In genomic region chr11:1087961-1088926, GRCh38 we compare ENCODE assay signal across 1 cellular context.
TF ChIP-seq lines count a peak whose summit lies in the region.

No MANE protein-coding gene starts in this region.

TF ChIP-seq in HCT116, 20 proteins besides CTCF, POLR2A, EP300 and RAD21 (continued from another document):
- TF ChIP-seq YY1 (IDR thresholded peaks at IDR 0.05; ENCODE audit: extremely low read depth, insufficient replicate concordance, low read depth, low read length): no peak
- no peak for TF ChIP-seq JUND (IDR thresholded peaks at IDR 0.05)
- TF ChIP-seq ELF1 (IDR thresholded peaks at IDR 0.05; ENCODE audit: borderline replicate concordance, low read depth): no peak
- TF ChIP-seq FOSL1 (IDR thresholded peaks at IDR 0.05; ENCODE audit: low read depth): no peak
- TF ChIP-seq SP1 (IDR thresholded peaks at IDR 0.05; ENCODE audit: low read depth): no peak
- TF ChIP-seq ATF3 (IDR thresholded peaks at IDR 0.05): no peak
- no peak for TF ChIP-seq CBX3 (IDR thresholded peaks at IDR 0.05; ENCODE audit: low read depth)
